Comparison of ENCODE assay signal across 1 cellular context in the genomic region with DNA sequence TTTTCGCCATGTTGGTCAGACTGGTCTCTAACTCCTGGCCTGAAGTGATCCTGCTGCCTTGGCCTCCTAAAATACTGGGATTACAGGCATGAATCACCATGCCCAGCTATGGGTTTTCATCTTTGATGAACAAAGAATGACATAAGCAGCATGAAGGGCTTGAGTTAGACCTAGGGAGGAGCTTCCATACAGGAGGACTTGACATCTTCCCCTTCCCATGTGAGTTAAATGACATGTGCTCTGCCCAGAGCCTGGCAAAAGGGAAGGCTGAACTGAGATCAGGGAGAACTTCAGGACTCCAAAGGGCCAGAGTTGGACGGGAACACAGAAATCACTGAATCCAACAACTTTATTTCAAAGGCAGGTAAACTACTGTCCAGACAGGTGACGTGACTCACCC.
TF ChIP-seq lines count a peak whose summit lies in the region.

No MANE protein-coding gene starts in this region.

TF ChIP-seq in H1, 55 proteins besides CTCF, POLR2A, EP300 and RAD21:
- no peak for TF ChIP-seq JUN (IDR thresholded peaks at IDR 0.05; ENCODE audit: low read depth, low read length)
- TF ChIP-seq BACH1 (IDR thresholded peaks at IDR 0.05; ENCODE audit: low read length), result no peak
- no peak for TF ChIP-seq HDAC2 (IDR thresholded peaks at IDR 0.05; ENCODE audit: borderline replicate concordance in 1 of 2, low read depth in 2 of 2, low read length in 2 of 2)
